7 cellular contexts compared by ENCODE assay signal in genomic region chr9:62532162-62532776, GRCh38.
DNase-seq lines count a peak whose midpoint lies in the region; ATAC-seq, FAIRE-seq and TF ChIP-seq lines count a peak whose summit lies in the region.
"Not testable (repeated sequence)": the region's sequence is repeated elsewhere in the genome, so short reads cannot be mapped to it uniquely, and the experiment has no call there.

No MANE protein-coding gene starts in this region.

- 4 to 6% methylated on average over 2 to 5 of the region's 34 CpGs for WGBS in GM23248 (ENCODE audit: low coverage in 1 of 2, low lambda C conversion rate in 2 of 2, missing lambda C conversion rate in 2 of 2), 2 experiments
- 17% methylated on average over 2 of the region's 34 CpGs for WGBS in GM12878 (ENCODE audit: insufficient coverage, insufficient replicate concordance, low lambda C conversion rate, missing lambda C conversion rate)

- CTCF ChIA-PET in OCI-LY7 (lab: Charles Lee; ENCODE audit: unreplicated experiment); activated CD8-positive, alpha-beta T cell treated with anti-CD3 and anti-CD28 coated beads for 36 hours (lab: Charles Lee); GM12878 (lab: Yijun Ruan, JAX): not testable (repeated sequence)

- H3K4me3 ChIP-seq in GM23248 (peak overlapping the region; percentile 68), OCI-LY7 (ENCODE audit: low read depth, low read length, poor library complexity, severe bottlenecking) (peak overlapping the region; percentile 46), left ventricle myocardium inferior (peak overlapping the region; percentile 55), skeletal muscle cell (ENCODE audit: low read depth, low read length) (peak overlapping the region; percentile 35)
- not testable (repeated sequence) for H3K4me3 ChIP-seq in GM12878

- not testable (repeated sequence) for ATAC-seq in activated CD8-positive, alpha-beta T cell treated with anti-CD3 and anti-CD28 coated beads for 36 hours; GM12878

- peak overlapping the region; percentile 93 for H3K27ac Mint-ChIP-seq in activated CD8-positive, alpha-beta T cell treated with anti-CD3 and anti-CD28 coated beads for 36 hours

- H3K4me1 Mint-ChIP-seq in activated CD8-positive, alpha-beta T cell treated with anti-CD3 and anti-CD28 coated beads for 36 hours (ENCODE audit: low read depth), result not testable (repeated sequence)

- RAD21 ChIA-PET in GM12878 (lab: Charles Lee; ENCODE audit: unreplicated experiment), result not testable (repeated sequence)

- not testable (repeated sequence) for H3F3A ChIP-seq in GM23248 (ENCODE audit: insufficient read depth)

- in situ Hi-C loops in GM23248 (cut with MboI); GM12878 (cut with MboI): not testable (repeated sequence)

- H3K4me3 Mint-ChIP-seq in activated CD8-positive, alpha-beta T cell treated with anti-CD3 and anti-CD28 coated beads for 36 hours, result peak overlapping the region; percentile 81

- H3K9me3 Mint-ChIP-seq in activated CD8-positive, alpha-beta T cell treated with anti-CD3 and anti-CD28 coated beads for 36 hours, result not testable (repeated sequence)

- H3K9me2 ChIP-seq in GM23248 (ENCODE audit: insufficient read depth); OCI-LY7 (ENCODE audit: insufficient read depth, low read length): not testable (repeated sequence)

- intact Hi-C loops in OCI-LY7 (cut with micrococcal nuclease; ENCODE audit: unreplicated experiment); activated CD8-positive, alpha-beta T cell treated with anti-CD3 and anti-CD28 coated beads for 36 hours (cut with micrococcal nuclease); GM12878 (cut with micrococcal nuclease; ENCODE audit: unreplicated experiment); left ventricle myocardium inferior (cut with micrococcal nuclease): not testable (repeated sequence)

- not testable (repeated sequence) for TF ChIP-seq RAD21 in GM12878 (IDR thresholded peaks at IDR 0.05; ENCODE audit: insufficient read depth, low read depth, low read length)

- not testable (repeated sequence) for H3K36me3 Mint-ChIP-seq in activated CD8-positive, alpha-beta T cell treated with anti-CD3 and anti-CD28 coated beads for 36 hours (ENCODE audit: low read depth)

- peak overlapping the region; percentile 58 for H3K9ac ChIP-seq in GM23248
- not testable (repeated sequence) for H3K9ac ChIP-seq in GM12878 (ENCODE audit: control insufficient read depth, insufficient read depth, low read length)

- not testable (repeated sequence) for H3K79me2 ChIP-seq in GM23248 (ENCODE audit: insufficient read depth); OCI-LY7 (ENCODE audit: insufficient read depth, low read depth, low read length); GM12878 (ENCODE audit: control insufficient read depth, insufficient read depth, low read length)

- FAIRE-seq in GM12878 (lab: Jason Lieb, UNC), result not testable (repeated sequence)
- peak; percentile 15 for FAIRE-seq in endometrium (lab: Jason Lieb, UNC)

- H4K20me1 ChIP-seq in GM23248 (ENCODE audit: insufficient read depth); OCI-LY7 (ENCODE audit: insufficient read depth, low read length); GM12878 (ENCODE audit: control insufficient read depth, insufficient read depth): not testable (repeated sequence)

- not testable (repeated sequence) for H3K9me3 ChIP-seq in GM23248 (ENCODE audit: low read depth); OCI-LY7 (ENCODE audit: low read length); GM12878 (replicated peaks; ENCODE audit: control insufficient read depth, insufficient read depth, low read length); left ventricle myocardium inferior (replicated peaks)

- H3K36me3 ChIP-seq in GM23248 (ENCODE audit: low read depth); OCI-LY7 (ENCODE audit: insufficient read depth, low read length); GM12878 (ENCODE audit: control insufficient read depth in 2 of 2, insufficient read depth in 2 of 2, low read length in 1 of 2); left ventricle myocardium inferior: not testable (repeated sequence)

- TF ChIP-seq CTCF in OCI-LY7 (conservative IDR thresholded peaks at IDR 0.05; ENCODE audit: low read length); activated CD8-positive, alpha-beta T cell treated with anti-CD3 and anti-CD28 coated beads for 36 hours (IDR thresholded peaks at IDR 0.05); GM12878 (IDR thresholded peaks at IDR 0.05 in 2 of 3, conservative IDR thresholded peaks at IDR 0.05 in 1 of 3; ENCODE audit: control insufficient read depth in 2 of 3, extremely low read depth in 1 of 3, insufficient read depth in 1 of 3, low read depth in 3 of 3, low read length in 3 of 3); left ventricle myocardium inferior (IDR thresholded peaks at IDR 0.05; ENCODE audit: borderline replicate concordance): not testable (repeated sequence)

- not testable (repeated sequence) for TF ChIP-seq EP300 in GM12878 (IDR thresholded peaks at IDR 0.05; ENCODE audit: borderline replicate concordance in 1 of 2, control insufficient read depth in 1 of 2, low read depth in 2 of 2, low read length in 2 of 2)

- POLR2A ChIA-PET in OCI-LY7 (lab: Charles Lee); activated CD8-positive, alpha-beta T cell treated with anti-CD3 and anti-CD28 coated beads for 36 hours (lab: Charles Lee); GM12878 (lab: Charles Lee): not testable (repeated sequence)

- not testable (repeated sequence) for TF ChIP-seq POLR2A in GM12878 (IDR thresholded peaks at IDR 0.05; ENCODE audit: low read depth, low read length)

- not testable (repeated sequence) for DNase-seq in GM23248; OCI-LY7 (ENCODE audit: low spot score); GM12878 (ENCODE audit: low read depth, low spot score); left ventricle myocardium inferior; skeletal muscle cell (ENCODE audit: low read depth)
- peak; percentile 4 for DNase-seq in activated CD8-positive, alpha-beta T cell treated with anti-CD3 and anti-CD28 coated beads for 36 hours

- not testable (repeated sequence) for BruUV-seq in OCI-LY7 (replicated peaks; lab: Mats Ljungman, UMichigan)
- BruUV-seq in GM12878 (replicated peaks; lab: Mats Ljungman, UMichigan), result TSS peak; percentile 81

- not testable (repeated sequence) for H3K27ac ChIP-seq in GM23248; OCI-LY7 (ENCODE audit: low read depth, low read length, poor library complexity, severe bottlenecking); GM12878 (ENCODE audit: control insufficient read depth, insufficient read depth)
- peak overlapping the region; percentile 42 for H3K27ac ChIP-seq in left ventricle myocardium inferior (replicated peaks)

- H2AFZ ChIP-seq in GM23248, result peak overlapping the region; percentile 80
- not testable (repeated sequence) for H2AFZ ChIP-seq in OCI-LY7 (ENCODE audit: low read length); GM12878 (ENCODE audit: control insufficient read depth, low read depth, low read length)

- H3K27me3 ChIP-seq in GM23248 (replicated peaks; ENCODE audit: insufficient read depth); GM12878 (replicated peaks in 1 of 2; ENCODE audit: control insufficient read depth in 2 of 2, insufficient read depth in 2 of 2, low read length in 1 of 2); left ventricle myocardium inferior (ENCODE audit: low read depth): not testable (repeated sequence)

- not testable (repeated sequence) for H3K4me1 ChIP-seq in GM23248 (ENCODE audit: insufficient read depth); OCI-LY7 (ENCODE audit: insufficient read depth, low read length, poor library complexity, severe bottlenecking); GM12878 (ENCODE audit: control insufficient read depth, insufficient read depth, low read length); left ventricle myocardium inferior

- SMC1A ChIA-PET in GM12878 (lab: Charles Lee; ENCODE audit: uncharacterized antibody, unreplicated experiment), result not testable (repeated sequence)

- not testable (repeated sequence) for H3K27me3 Mint-ChIP-seq in activated CD8-positive, alpha-beta T cell treated with anti-CD3 and anti-CD28 coated beads for 36 hours

- H3K4me2 ChIP-seq in GM23248 (ENCODE audit: unreplicated experiment), result peak overlapping the region; percentile 68
- H3K4me2 ChIP-seq in OCI-LY7 (ENCODE audit: low read length); GM12878 (ENCODE audit: control insufficient read depth, insufficient read depth): not testable (repeated sequence)
